Comparison of ENCODE assay signal across 8 cellular contexts in genomic region chr1:148952938-148953616, GRCh38.
DNase-seq lines count a peak whose midpoint lies in the region; ATAC-seq and TF ChIP-seq lines count a peak whose summit lies in the region.
"Not testable (repeated sequence)": the region's sequence is repeated elsewhere in the genome, so short reads cannot be mapped to it uniquely, and the experiment has no call there.

No MANE protein-coding gene starts in this region.

- WGBS in GM23248 (ENCODE audit: low coverage in 1 of 2, low lambda C conversion rate in 2 of 2, missing lambda C conversion rate in 2 of 2), 2 experiments, result 1 to 2% methylated on average over 24 of the region's 28 CpGs

- H3K9me2 ChIP-seq in GM23248 (ENCODE audit: insufficient read depth), result not testable (repeated sequence)

- not testable (repeated sequence) for H3K4me1 Mint-ChIP-seq in MCF 10A (ENCODE audit: insufficient read depth, unreplicated experiment)
- peaks cover 5 to 11% of the 10 kb centered on the region in 2 donors for H3K4me1 Mint-ChIP-seq in natural killer cell
- peaks cover 11% of the 10 kb centered on the region for H3K4me1 Mint-ChIP-seq in stimulated activated naive CD8-positive, alpha-beta T cell treated with anti-CD3 and anti-CD28 coated beads, Interleukin-15, amount 100 ng/mL, for 72 hours

- DNase-seq in Caki2 (ENCODE audit: low read depth), result peak; percentile 10
- DNase-seq in GM23248, result peak; percentile 53
- peak; percentile 23 for DNase-seq in NCI-H1105 treated with DMSO at 0.1 percent for 48 hours (lab: John Stamatoyannopoulos, UW)
- DNase-seq in MCF 10A (ENCODE audit: unreplicated experiment), result peak; percentile 43
- peak; percentile 23 for DNase-seq in left cardiac atrium
- peak; percentile 17 for DNase-seq in natural killer cell
- DNase-seq in stimulated activated naive CD8-positive, alpha-beta T cell treated with anti-CD3 and anti-CD28 coated beads, Interleukin-15, amount 100 ng/mL, for 72 hours, result peak in 1 of 2 donors; percentile 16

- in situ Hi-C loops in Caki2 (cut with HindIII; ENCODE audit: low pct_unique_long_range_greater_than_20kb, low sequenced_read_pairs); GM23248 (cut with MboI): not testable (repeated sequence)

- H3K36me3 ChIP-seq in GM23248 (ENCODE audit: low read depth), result not testable (repeated sequence)

- H3K4me3 Mint-ChIP-seq in MCF 10A (ENCODE audit: unreplicated experiment), result peak overlapping the region; percentile 73
- H3K4me3 Mint-ChIP-seq in natural killer cell, result peak overlapping the region; percentile 78
- H3K4me3 Mint-ChIP-seq in stimulated activated naive CD8-positive, alpha-beta T cell treated with anti-CD3 and anti-CD28 coated beads, Interleukin-15, amount 100 ng/mL, for 72 hours, result peak overlapping the region; percentile 75 to 80

- H3F3A ChIP-seq in GM23248 (ENCODE audit: insufficient read depth), result not testable (repeated sequence)

- H3K4me3 ChIP-seq in GM23248 (peak overlapping the region; percentile 78), WI38 (ENCODE audit: low read depth, low read length) (peak overlapping the region; percentile 68)

- H3K36me3 Mint-ChIP-seq in MCF 10A (ENCODE audit: insufficient read depth, unreplicated experiment); natural killer cell: not testable (repeated sequence)

- ATAC-seq in left cardiac atrium, result peak in 1 of 2 donors; percentile 1
- ATAC-seq in natural killer cell; stimulated activated naive CD8-positive, alpha-beta T cell treated with anti-CD3 and anti-CD28 coated beads, Interleukin-15, amount 100 ng/mL, for 72 hours: not testable (repeated sequence)

- H3K4me2 ChIP-seq in GM23248 (ENCODE audit: unreplicated experiment), result peak overlapping the region; percentile 66

- POLR2A ChIA-PET in MCF 10A (lab: Yijun Ruan, JAX), result not testable (repeated sequence)

- not testable (repeated sequence) for H3K27ac Mint-ChIP-seq in MCF 10A (ENCODE audit: low read depth, unreplicated experiment); natural killer cell; stimulated activated naive CD8-positive, alpha-beta T cell treated with anti-CD3 and anti-CD28 coated beads, Interleukin-15, amount 100 ng/mL, for 72 hours

- not testable (repeated sequence) for H4K20me1 ChIP-seq in GM23248 (ENCODE audit: insufficient read depth)

- TF ChIP-seq CTCF in WI38 (IDR thresholded peaks at IDR 0.05; ENCODE audit: low read depth, low read length); MCF 10A (IDR thresholded peaks at IDR 0.05; ENCODE audit: unreplicated experiment); natural killer cell (IDR thresholded peaks at IDR 0.05): not testable (repeated sequence)

- not testable (repeated sequence) for H3K9me3 Mint-ChIP-seq in MCF 10A (ENCODE audit: unreplicated experiment); natural killer cell; stimulated activated naive CD8-positive, alpha-beta T cell treated with anti-CD3 and anti-CD28 coated beads, Interleukin-15, amount 100 ng/mL, for 72 hours

- H3K79me2 ChIP-seq in GM23248 (ENCODE audit: insufficient read depth), result peaks cover 42% of the 10 kb centered on the region

- H3K27me3 ChIP-seq in GM23248 (replicated peaks; ENCODE audit: insufficient read depth), result not testable (repeated sequence)

- H2AFZ ChIP-seq in GM23248, result not testable (repeated sequence)

- CTCF ChIA-PET in MCF 10A (lab: Yijun Ruan, JAX), result not testable (repeated sequence)

- not testable (repeated sequence) for H3K27me3 Mint-ChIP-seq in MCF 10A (ENCODE audit: insufficient read depth, unreplicated experiment); natural killer cell (ENCODE audit: low read depth in 2 of 2); stimulated activated naive CD8-positive, alpha-beta T cell treated with anti-CD3 and anti-CD28 coated beads, Interleukin-15, amount 100 ng/mL, for 72 hours

- H3K4me1 ChIP-seq in GM23248 (ENCODE audit: insufficient read depth), result not testable (repeated sequence)

- TSS peak; percentile 30 for BruUV-seq in MCF 10A (replicated peaks; lab: Mats Ljungman, UMichigan)

- H3K9ac ChIP-seq in GM23248, result peak overlapping the region; percentile 91

- intact Hi-C loops in MCF 10A (cut with micrococcal nuclease); left cardiac atrium (cut with DNase I); natural killer cell (cut with micrococcal nuclease): not testable (repeated sequence)

- H3K9me3 ChIP-seq in GM23248 (ENCODE audit: low read depth), result not testable (repeated sequence)

- peak overlapping the region; percentile 95 for H3K27ac ChIP-seq in GM23248
